8 cellular contexts compared by ENCODE assay signal in genomic region chr9:70405808-70406445, GRCh38. TPM values are rescaled to one million over a fixed set of nuclear protein-coding genes. Genes with fewer than 3 reads are reported as not detected.
DNase-seq lines count a peak whose midpoint lies in the region; ATAC-seq and TF ChIP-seq lines count a peak whose summit lies in the region.

No MANE protein-coding gene starts in this region.

- H3K27me3 Mint-ChIP-seq in brain = peaks cover 12% of the 10 kb centered on the region

- H3K27ac Mint-ChIP-seq in brain = peak overlapping the region; percentile 33 to 94 (median 75)

- no peak overlapping the region for H2AFZ ChIP-seq in parathyroid adenoma

- no peak for TF ChIP-seq CTCF in brain (conservative IDR thresholded peaks at IDR 0.05)
- no peak for TF ChIP-seq CTCF in parathyroid adenoma (IDR thresholded peaks at IDR 0.05)

- H3K4me3 ChIP-seq in parathyroid adenoma (ENCODE audit: low read depth, low read length) = no peak overlapping the region

- H3K9ac ChIP-seq in parathyroid adenoma = no peak overlapping the region

- H3K36me3 Mint-ChIP-seq in brain = no peaks in the 10 kb centered on the region

- no peaks in the 10 kb centered on the region for H3K36me3 ChIP-seq in parathyroid adenoma (ENCODE audit: control insufficient read depth, insufficient read depth, low read length)

- peak overlapping the region; percentile 71 for H3K27ac ChIP-seq in parathyroid adenoma

- H3K27me3 ChIP-seq in parathyroid adenoma (ENCODE audit: control insufficient read depth, insufficient read depth, low read length) = no peaks in the 10 kb centered on the region

- peaks cover 44% of the 10 kb centered on the region for H3K79me2 ChIP-seq in parathyroid adenoma

- DNase-seq in NCI-H748 treated with DMSO at 0.1 percent for 48 hours (lab: John Stamatoyannopoulos, UW) = no peak
- no peak for DNase-seq in middle frontal gyrus (ENCODE audit: extremely low spot score, low spot score)
- DNase-seq in GF-D8 (lab: John Stamatoyannopoulos, UW) = no peak
- no peak for DNase-seq in stimulated activated CD4-positive, alpha-beta T cell treated with anti-CD3 and anti-CD28 coated beads, Interleukin-4, amount 100 ng/mL, for 24 hours

- H3K4me2 ChIP-seq in parathyroid adenoma (ENCODE audit: low read length) = no peak overlapping the region

- H3K4me1 Mint-ChIP-seq in brain = peaks cover 31% of the 10 kb centered on the region

- ATAC-seq in GM18909 (IDR thresholded peaks at IDR 0.05; ENCODE audit: poor library complexity, unreplicated experiment) (peak; percentile 34), HG02870 (IDR thresholded peaks at IDR 0.05; ENCODE audit: unreplicated experiment) (peak; percentile 32)

- peak overlapping the region; percentile 24 to 85 (median 51) for H3K4me3 Mint-ChIP-seq in brain

- H3K4me1 ChIP-seq in parathyroid adenoma = peaks cover 29% of the 10 kb centered on the region

- H3K9me3 ChIP-seq in parathyroid adenoma (ENCODE audit: control insufficient read depth, low read length) = no peaks in the 10 kb centered on the region

- no peaks in the 10 kb centered on the region for H3K9me3 Mint-ChIP-seq in brain

RNA-seq across cellular contexts. Expression of gene KLF9, which starts 8.5 kb away (rescaled TPM):
- 8.4 TPM for polyA plus RNA-seq in brain (ENCODE audit: insufficient read depth, low read depth, low replicate concordance)
